17 cellular contexts compared by ENCODE assay signal in genomic region chr5:165130656-165131055, GRCh38.
"Had no signal": no experiment of that assay in that cellular context is flagged by ENCODE, and none has a peak within 500 bp of the region (broad histone marks: within the 10 kb centered on the region; RNA-seq: fewer than 3 reads in every experiment).

No MANE protein-coding gene starts in this region.

- H3K4me1 ChIP-seq: body of pancreas, sigmoid colon, spleen, testis, upper lobe of left lung had no signal

- H3K36me3 Mint-ChIP-seq: activated naive CD4-positive, alpha-beta T cell treated with anti-CD3 and anti-CD28 coated beads, Interleukin-2, amount 10 ng/mL, durations not matched to agents 7 days and 5 days had no signal

- ATAC-seq: body of pancreas; heart right ventricle; stimulated activated naive CD8-positive, alpha-beta T cell treated with anti-CD3 and anti-CD28 coated beads, Interleukin-15, amount 100 ng/mL, for 72 hours; T-helper 17 cell had no signal

- H3K27ac ChIP-seq: body of pancreas, coronary artery, heart right ventricle, ovary, sigmoid colon, spleen, testis, upper lobe of left lung had no signal

- H3K36me3 ChIP-seq: heart right ventricle, ovary, sigmoid colon, spleen, upper lobe of left lung had no signal

- H3K27me3 Mint-ChIP-seq: activated CD4-positive, alpha-beta memory T cell treated with anti-CD3 and anti-CD28 coated beads, Interleukin-2, amount 10 ng/mL, durations not matched to agents 7 days and 5 days; activated naive CD4-positive, alpha-beta T cell treated with anti-CD3 and anti-CD28 coated beads, Interleukin-2, amount 10 ng/mL, durations not matched to agents 7 days and 5 days; activated T-cell treated with anti-CD3 and anti-CD28 coated beads, Interleukin-2, amount 50 U/mL, for 24 hours; stimulated activated naive CD8-positive, alpha-beta T cell treated with anti-CD3 and anti-CD28 coated beads, Interleukin-15, amount 100 ng/mL, for 72 hours; T-helper 17 cell had no signal

- H3K9me3 Mint-ChIP-seq: neural crest cell had no signal

- H3K4me3 Mint-ChIP-seq: activated CD4-positive, alpha-beta memory T cell treated with anti-CD3 and anti-CD28 coated beads, Interleukin-2, amount 10 ng/mL, durations not matched to agents 7 days and 5 days; activated naive CD4-positive, alpha-beta T cell treated with anti-CD3 and anti-CD28 coated beads, Interleukin-2, amount 10 ng/mL, durations not matched to agents 7 days and 5 days; activated T-cell treated with anti-CD3 and anti-CD28 coated beads, Interleukin-2, amount 50 U/mL, for 24 hours; neural crest cell; stimulated activated naive CD8-positive, alpha-beta T cell treated with anti-CD3 and anti-CD28 coated beads, Interleukin-15, amount 100 ng/mL, for 72 hours; T-helper 17 cell had no signal

- H3K27me3 ChIP-seq: body of pancreas, heart right ventricle, ovary, sigmoid colon, spleen, testis, upper lobe of left lung had no signal

- DNase-seq: activated CD4-positive, alpha-beta memory T cell treated with anti-CD3 and anti-CD28 coated beads, Interleukin-2, amount 10 ng/mL, durations not matched to agents 7 days and 5 days; activated CD4-positive, alpha-beta T cell treated with anti-CD3 and anti-CD28 coated beads for 4 hours; activated naive CD4-positive, alpha-beta T cell treated with anti-CD3 and anti-CD28 coated beads, Interleukin-2, amount 10 ng/mL, durations not matched to agents 7 days and 5 days; activated T-cell treated with anti-CD3 and anti-CD28 coated beads, Interleukin-2, amount 50 U/mL, for 24 hours; body of pancreas; caudate nucleus; heart right ventricle; ovary; sigmoid colon; spleen; stimulated activated naive CD8-positive, alpha-beta T cell treated with anti-CD3 and anti-CD28 coated beads, Interleukin-15, amount 100 ng/mL, for 72 hours; T-helper 17 cell; testis; upper lobe of left lung had no signal

- H3K4me3 ChIP-seq: body of pancreas, coronary artery, heart right ventricle, lung, ovary, sigmoid colon, spleen, testis, upper lobe of left lung had no signal

- H3K4me1 Mint-ChIP-seq: activated CD4-positive, alpha-beta memory T cell treated with anti-CD3 and anti-CD28 coated beads, Interleukin-2, amount 10 ng/mL, durations not matched to agents 7 days and 5 days; activated naive CD4-positive, alpha-beta T cell treated with anti-CD3 and anti-CD28 coated beads, Interleukin-2, amount 10 ng/mL, durations not matched to agents 7 days and 5 days; stimulated activated naive CD8-positive, alpha-beta T cell treated with anti-CD3 and anti-CD28 coated beads, Interleukin-15, amount 100 ng/mL, for 72 hours; T-helper 17 cell had no signal

- H3K27ac Mint-ChIP-seq: activated CD4-positive, alpha-beta memory T cell treated with anti-CD3 and anti-CD28 coated beads, Interleukin-2, amount 10 ng/mL, durations not matched to agents 7 days and 5 days; activated naive CD4-positive, alpha-beta T cell treated with anti-CD3 and anti-CD28 coated beads, Interleukin-2, amount 10 ng/mL, durations not matched to agents 7 days and 5 days; activated T-cell treated with anti-CD3 and anti-CD28 coated beads, Interleukin-2, amount 50 U/mL, for 24 hours; stimulated activated naive CD8-positive, alpha-beta T cell treated with anti-CD3 and anti-CD28 coated beads, Interleukin-15, amount 100 ng/mL, for 72 hours; T-helper 17 cell had no signal

- H3K9me3 ChIP-seq: body of pancreas, heart right ventricle, ovary, sigmoid colon, spleen, testis, upper lobe of left lung had no signal
